In the genomic region with DNA sequence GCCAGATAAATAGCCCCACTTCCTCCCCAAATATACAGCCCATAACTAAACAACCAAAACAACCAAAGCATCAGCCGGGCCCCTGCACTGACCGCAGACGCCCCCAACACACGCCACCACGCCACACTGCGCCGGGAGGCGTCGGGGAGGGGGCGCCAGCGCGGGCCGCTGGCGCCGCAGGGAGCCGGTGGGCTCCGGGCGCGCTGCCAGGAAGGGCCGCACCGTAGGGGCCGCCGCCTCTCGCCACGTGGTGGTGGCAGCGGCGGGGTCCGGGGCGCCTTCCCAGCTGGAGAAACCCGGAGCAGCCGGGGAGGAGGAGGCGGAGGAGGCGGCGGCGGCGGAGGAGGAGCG, we compare ENCODE assay signal across 8 cellular contexts. TPM values are rescaled to one million over a fixed set of nuclear protein-coding genes. Genes with fewer than 3 reads are reported as not detected.
A peak's percentile ranks its signal among the peaks of the same experiment; 100 is the strongest.
DNase-seq lines count a peak whose midpoint lies in the region; ATAC-seq and TF ChIP-seq lines count a peak whose summit lies in the region.

No MANE protein-coding gene starts in this region.

- H3K4me1 ChIP-seq in ascending aorta = peaks cover 4 to 10% of the 10 kb centered on the region in 2 donors
- H3K4me1 ChIP-seq in right lobe of liver = peaks cover 0 to 11% (median 0%) of the 10 kb centered on the region in 4 donors
- peaks cover 20% of the 10 kb centered on the region for H3K4me1 ChIP-seq in upper lobe of right lung

- POLR2A ChIA-PET in AG04450 (lab: Yijun Ruan, JAX) = interaction anchor here (0.6 to 0.7 kb wide), 2 partner anchors 202 to 453 kb away, joined by 3 read pairs; no protein-coding TSS in a partner anchor

- H3K27me3 ChIP-seq in AG04450 (ENCODE audit: control insufficient read depth, insufficient read depth, low read length) (no peaks in the 10 kb centered on the region), ascending aorta (no peaks in the 10 kb centered on the region), right lobe of liver (no peaks in the 10 kb centered on the region), upper lobe of right lung (no peaks in the 10 kb centered on the region)

- TF ChIP-seq CTCF in AG04450 (IDR thresholded peaks at IDR 0.05; ENCODE audit: low read depth, low read length) = no peak
- no peak for TF ChIP-seq CTCF in ascending aorta (IDR thresholded peaks at IDR 0.05)
- no peak for TF ChIP-seq CTCF in right lobe of liver (IDR thresholded peaks at IDR 0.05)
- no peak for TF ChIP-seq CTCF in upper lobe of right lung (IDR thresholded peaks at IDR 0.05)

- H3K4me3 ChIP-seq in AG04450 (ENCODE audit: low read depth, low read length) = peak overlapping the region; percentile 65
- peak overlapping the region; percentile 86 to 99 for H3K4me3 ChIP-seq in ascending aorta
- peak overlapping the region; percentile 68 to 87 (median 75) for H3K4me3 ChIP-seq in right lobe of liver
- peak overlapping the region; percentile 70 for H3K4me3 ChIP-seq in upper lobe of right lung

- CTCF ChIA-PET in AG04450 (lab: Charles Lee) = no interaction called here

- DNase-seq in AG04450 (ENCODE audit: low read depth, low spot score) (no peak), HuH-7 (ENCODE audit: low spot score) (peak; percentile 69), ascending aorta (ENCODE audit: low spot score in 2 of 2) (no peak), right lobe of liver (no peak), upper lobe of right lung (no peak), amniotic stem cell (lab: John Stamatoyannopoulos, UW) (no peak), NOMO-1 treated with dmso at 0.1 percent for 144 hours (lab: John Stamatoyannopoulos, UW; ENCODE audit: unreplicated experiment) (no peak)

- H3K27ac ChIP-seq in AG04450 (ENCODE audit: low read depth, low read length) = no peak overlapping the region
- H3K27ac ChIP-seq in ascending aorta = peak overlapping the region; percentile 89 to 91
- H3K27ac ChIP-seq in right lobe of liver = peak overlapping the region in 1 of 3 donors; percentile 66
- peak overlapping the region; percentile 86 for H3K27ac ChIP-seq in upper lobe of right lung

- H3K9me3 ChIP-seq in AG04450 (ENCODE audit: control insufficient read depth, insufficient read depth, low read length) (no peaks in the 10 kb centered on the region), ascending aorta (no peaks in the 10 kb centered on the region), right lobe of liver (no peaks in the 10 kb centered on the region), upper lobe of right lung (no peaks in the 10 kb centered on the region)

- no peaks in the 10 kb centered on the region for H3K36me3 ChIP-seq in ascending aorta
- H3K36me3 ChIP-seq in right lobe of liver = no peaks in the 10 kb centered on the region
- no peaks in the 10 kb centered on the region for H3K36me3 ChIP-seq in upper lobe of right lung

- no peak for TF ChIP-seq POLR2A in right lobe of liver (IDR thresholded peaks at IDR 0.05)

- WGBS in right lobe of liver (ENCODE audit: insufficient coverage, low coverage, low lambda C conversion rate, missing lambda C conversion rate) = under 1% methylated on average over 26 of the region's 37 CpGs

- intact Hi-C loops in ascending aorta (cut with DNase I) = loop anchor here (10.0 kb wide), 2 partner anchors 201 to 1201 kb away; a partner anchor contains a TSS
- intact Hi-C loops in right lobe of liver (cut with DNase I) = no loop called here
- intact Hi-C loops in upper lobe of right lung (cut with DNase I) = no loop called here

- ATAC-seq in right lobe of liver (peak in 2 of 4 donors; percentile 1 to 13), upper lobe of right lung (no peak), HG03354 (IDR thresholded peaks at IDR 0.05; ENCODE audit: poor library complexity, severe bottlenecking, unreplicated experiment) (no peak)

RNA-seq across cellular contexts. Expression of a gene that starts 0.3 kb away (rescaled TPM):
- polyA plus RNA-seq in AG04450 (2011; rRNA removed) = 4.8 and 5.5 TPM in 2 replicates
- 3.9 and 7.1 TPM in 2 replicates for polyA minus RNA-seq in AG04450 (2011; rRNA and poly(A)+ RNA removed)
- 18.3 TPM for total RNA-seq in ascending aorta
- 1 to 10 TPM; 1.2 to 3.2 (median 2.2) TPM for total RNA-seq in right lobe of liver
- 14.7 TPM for total RNA-seq in upper lobe of right lung

RNA-seq across cellular contexts. Expression of a gene that starts 39.4 kb away (rescaled TPM):
- polyA plus RNA-seq in AG04450 (2011; rRNA removed) = not detected in 2 replicates
- polyA minus RNA-seq in AG04450 (2011; rRNA and poly(A)+ RNA removed) = not detected in 2 replicates
- total RNA-seq in ascending aorta (not detected), right lobe of liver (under 1 TPM in 5 of 6 experiments, not detected in 1; 0.19 to 0.56 (median 0.24) TPM), upper lobe of right lung (3.9 TPM)

RNA-seq across cellular contexts. Expression of a gene that starts 43.9 kb away (rescaled TPM):
- 207 and 212 TPM in 2 replicates for polyA plus RNA-seq in AG04450 (2011; rRNA removed)
- 250 and 270 TPM in 2 replicates for polyA minus RNA-seq in AG04450 (2011; rRNA and poly(A)+ RNA removed)
- total RNA-seq in ascending aorta (261 TPM), right lobe of liver (100 to 1,000 TPM in 2 of 6 experiments, 10 to 100 TPM in 4; 80.8 to 104 (median 94.5) TPM), upper lobe of right lung (196 TPM)
